In the genomic region with DNA sequence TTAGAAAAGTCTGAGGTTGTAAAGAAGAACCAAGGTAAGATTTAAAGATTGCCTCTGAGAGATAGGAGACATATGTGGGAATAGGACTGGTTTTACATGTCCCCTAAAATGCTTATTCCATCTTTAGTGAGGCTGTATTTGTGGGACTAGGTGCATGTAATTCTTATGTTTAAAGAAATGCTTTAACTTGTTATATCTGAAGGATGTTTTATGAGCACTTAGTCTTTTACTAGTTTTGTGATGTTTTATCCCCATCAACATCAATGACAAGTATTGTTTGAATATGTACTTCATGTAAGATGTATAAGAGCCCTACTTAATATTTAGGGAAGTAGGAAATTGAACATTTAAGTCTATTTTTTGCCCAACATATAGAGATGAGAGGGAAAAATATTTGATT, we compare ENCODE assay signal across 14 cellular contexts. TPM values are rescaled to one million over a fixed set of nuclear protein-coding genes. Genes with fewer than 3 reads are reported as not detected.
DNase-seq lines count a peak whose midpoint lies in the region; ATAC-seq and TF ChIP-seq lines count a peak whose summit lies in the region.
"Had no signal": no experiment of that assay in that cellular context is flagged by ENCODE, and none has a peak within 500 bp of the region (broad histone marks: within the 10 kb centered on the region; RNA-seq: fewer than 3 reads in every experiment).

No MANE protein-coding gene starts in this region.

- no peaks in the 10 kb centered on the region for H3K9me3 ChIP-seq in mesodermal cell (ENCODE audit: control insufficient read depth, low read length)

- ATAC-seq in activated T-cell treated with anti-CD3 and anti-CD28 coated beads, Interleukin-2, amount 50 U/mL, for 4 hours = no peak
- ATAC-seq in HG03175 (IDR thresholded peaks at IDR 0.05; ENCODE audit: unreplicated experiment) = no peak
- ATAC-seq: left ventricle myocardium superior had no signal

- peaks cover 53% of the 10 kb centered on the region for H3K4me1 Mint-ChIP-seq in activated T-cell treated with anti-CD3 and anti-CD28 coated beads, Interleukin-2, amount 50 U/mL, for 4 hours (ENCODE audit: low read depth)
- peaks cover 25% of the 10 kb centered on the region for H3K4me1 Mint-ChIP-seq in activated naive CD8-positive, alpha-beta T cell (ENCODE audit: low read depth)

- H3K27ac ChIP-seq in HL-60 (replicated peaks) = peak overlapping the region; percentile 42
- H3K27ac ChIP-seq in mesodermal cell (ENCODE audit: low read depth, low read length, severe bottlenecking) = peak overlapping the region; percentile 43
- H3K27ac ChIP-seq in dorsolateral prefrontal cortex = peak overlapping the region in 1 of 59 donors; percentile 15
- H3K27ac ChIP-seq: WERI-Rb-1 had no signal

- H3K4me3 ChIP-seq in HL-60 (replicated peaks; ENCODE audit: insufficient read depth, low read length) = no peak overlapping the region
- H3K4me3 ChIP-seq in mesodermal cell (ENCODE audit: extremely low read depth, insufficient read depth, low read length, poor library complexity, severe bottlenecking) = no peak overlapping the region
- H3K4me3 ChIP-seq in dorsolateral prefrontal cortex = no peak overlapping the region
- H3K4me3 ChIP-seq: GM12878 had no signal

- H3K4me1 ChIP-seq in mesodermal cell (ENCODE audit: control insufficient read depth, insufficient read depth, low read length, poor library complexity, severe bottlenecking) = peaks cover 25% of the 10 kb centered on the region

- no peaks in the 10 kb centered on the region for H3K27me3 Mint-ChIP-seq in activated T-cell treated with anti-CD3 and anti-CD28 coated beads, Interleukin-2, amount 50 U/mL, for 4 hours (ENCODE audit: low read depth)
- no peaks in the 10 kb centered on the region for H3K27me3 Mint-ChIP-seq in activated naive CD8-positive, alpha-beta T cell

- TF ChIP-seq CTCF in HL-60 (IDR thresholded peaks at IDR 0.05; ENCODE audit: insufficient read depth, low read length) (no peak), dorsolateral prefrontal cortex (IDR thresholded peaks at IDR 0.05 in 54 of 56, conservative IDR thresholded peaks at IDR 0.05 in 2 of 56; ENCODE audit: low read depth in 1 of 56, partially characterized antibody in 56 of 56) (no peak)

- peak overlapping the region; percentile 53 for H3K4me3 Mint-ChIP-seq in activated T-cell treated with anti-CD3 and anti-CD28 coated beads, Interleukin-2, amount 50 U/mL, for 4 hours
- no peak overlapping the region for H3K4me3 Mint-ChIP-seq in activated naive CD8-positive, alpha-beta T cell

- no peaks in the 10 kb centered on the region for H3K36me3 Mint-ChIP-seq in activated T-cell treated with anti-CD3 and anti-CD28 coated beads, Interleukin-2, amount 50 U/mL, for 4 hours (ENCODE audit: insufficient read depth)
- H3K36me3 Mint-ChIP-seq in activated naive CD8-positive, alpha-beta T cell = no peaks in the 10 kb centered on the region

- H3K27me3 ChIP-seq in HL-60 (ENCODE audit: insufficient read depth, poor library complexity, severe bottlenecking) = no peaks in the 10 kb centered on the region
- no peaks in the 10 kb centered on the region for H3K27me3 ChIP-seq in dorsolateral prefrontal cortex

- intact Hi-C loops in dorsolateral prefrontal cortex (cut with DNase I) = no loop called here

- peak overlapping the region; percentile 91 for H3K27ac Mint-ChIP-seq in activated naive CD8-positive, alpha-beta T cell

- DNase-seq in activated T-cell treated with anti-CD3 and anti-CD28 coated beads, Interleukin-2, amount 50 U/mL, for 4 hours = no peak
- no peak for DNase-seq in activated T-cell treated with anti-CD3 and anti-CD28 coated beads, Interleukin-2, amount 50 U/mL, for 48 hours
- DNase-seq in HL-60 (ENCODE audit: low read depth in 1 of 2, low spot score in 1 of 2) = no peak
- DNase-seq in dorsolateral prefrontal cortex = no peak
- no peak for DNase-seq in SW480 (ENCODE audit: low spot score)
- DNase-seq: left ventricle myocardium superior, NCI-H1694 treated with DMSO at 0.1 percent for 48 hours, NCI-H446, substantia nigra, WERI-Rb-1 had no signal

- H3K36me3 ChIP-seq in mesodermal cell (ENCODE audit: control insufficient read depth, insufficient read depth, low read length) = no peaks in the 10 kb centered on the region
- H3K36me3 ChIP-seq: WERI-Rb-1 had no signal

- no peaks in the 10 kb centered on the region for H3K9me3 Mint-ChIP-seq in activated T-cell treated with anti-CD3 and anti-CD28 coated beads, Interleukin-2, amount 50 U/mL, for 4 hours
- H3K9me3 Mint-ChIP-seq in activated naive CD8-positive, alpha-beta T cell (ENCODE audit: low read depth) = no peaks in the 10 kb centered on the region

RNA-seq across cellular contexts. Expression of a gene that starts 24.7 kb away (rescaled TPM):
- total RNA-seq in activated T-cell treated with anti-CD3 and anti-CD28 coated beads, Interleukin-2, amount 50 U/mL, for 4 hours = 10 to 100 TPM; 20.2 to 24.4 (median 23.7) TPM
- polyA plus RNA-seq in mesodermal cell (2013, experiment 1 of 2) = 11.1 TPM
- 8.9 TPM for polyA plus RNA-seq in mesodermal cell (2013, experiment 2 of 2)
- 100 to 1,000 TPM in 104 of 120 experiments, 10 to 100 TPM in 16; 45.6 to 169 (median 124) TPM for total RNA-seq in dorsolateral prefrontal cortex
